In the genomic region with DNA sequence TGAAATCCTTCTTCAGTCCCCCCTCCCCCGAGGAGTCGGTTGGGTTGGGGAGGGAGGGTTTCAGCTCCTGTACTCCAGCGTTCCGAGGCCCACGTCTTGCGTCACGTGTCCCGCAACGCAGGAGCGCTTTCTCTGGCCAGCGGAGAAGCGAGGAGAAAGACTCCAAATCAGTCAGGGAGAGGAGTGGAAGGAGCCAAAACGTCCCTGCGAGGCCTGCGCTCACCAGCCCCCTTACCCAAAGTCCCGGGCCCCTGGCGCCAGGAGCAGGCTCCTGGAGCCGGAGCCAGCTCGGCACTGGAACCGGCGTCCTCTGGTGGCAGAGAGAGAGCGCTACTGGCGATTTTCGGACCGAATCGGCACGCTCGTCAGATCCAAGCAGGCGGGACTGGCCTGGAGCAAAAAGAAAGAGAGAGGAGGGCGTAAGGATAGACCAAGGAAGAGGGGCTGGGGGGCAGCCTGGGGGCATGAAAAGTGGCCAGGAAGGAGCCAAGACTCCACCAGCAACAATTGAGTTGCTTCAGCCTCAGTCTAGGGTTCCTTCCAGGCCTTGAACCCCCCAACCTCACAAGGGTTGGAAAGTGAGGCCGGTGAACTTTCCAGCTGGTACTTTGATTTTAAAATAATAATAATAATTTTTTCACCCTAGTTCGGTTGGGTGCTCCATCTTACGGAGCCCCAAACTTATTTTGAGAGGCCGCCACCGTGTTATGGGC, we compare ENCODE assay signal across 8 cellular contexts. TPM values are rescaled to one million over a fixed set of nuclear protein-coding genes. Genes with fewer than 3 reads are reported as not detected.
DNase-seq lines count a peak whose midpoint lies in the region; ATAC-seq, FAIRE-seq and TF ChIP-seq lines count a peak whose summit lies in the region.

A gene (plus strand): TSS at position 158 of the 713 bp plus-strand sequence.

- H3F3A ChIP-seq in GM23338 (replicated peaks; ENCODE audit: low read depth), result peaks cover 12% of the 10 kb centered on the region; the same call in 1 of the 2 replicates

- H3K4me1 ChIP-seq in A549 (no peaks in the 10 kb centered on the region), GM23338 (ENCODE audit: insufficient read depth) (peaks cover 37% of the 10 kb centered on the region)

- H3K27me3 ChIP-seq in GM23338 (ENCODE audit: insufficient read depth) (peaks cover 62% of the 10 kb centered on the region), WERI-Rb-1 (ENCODE audit: insufficient read depth, low read depth, severe bottlenecking) (peaks cover 64% of the 10 kb centered on the region)

- no peak for TF ChIP-seq POLR2A in A549 (IDR thresholded peaks at IDR 0.05; ENCODE audit: low read length)

- H4K20me1 ChIP-seq in GM23338 (replicated peaks; ENCODE audit: insufficient read depth), result peaks cover 5% of the 10 kb centered on the region; the same call in 1 of the 2 replicates

- H3K27ac Mint-ChIP-seq in GM23338, result peak within 1 kb of the TSS; percentile 76

- no peak for FAIRE-seq in A549 (lab: Jason Lieb, UNC)

- H3K9me3 Mint-ChIP-seq in GM23338, result no peaks in the 10 kb centered on the region; the same call in 2 of the 3 replicates

- WGBS in A549 (ENCODE audit: missing lambda C conversion rate), result 19% methylated on average over 33 of the region's 35 CpGs

- H3K9me2 ChIP-seq in GM23338 (ENCODE audit: insufficient read depth), result no peaks in the 10 kb centered on the region

- peaks cover 58% of the 10 kb centered on the region for H3K36me3 Mint-ChIP-seq in GM23338 (ENCODE audit: low read depth)

- POLR2A ChIA-PET in A549 (lab: Yijun Ruan, JAX), result no interaction called here

- H3K9me3 ChIP-seq in A549, result no peaks in the 10 kb centered on the region
- peaks cover 18% of the 10 kb centered on the region for H3K9me3 ChIP-seq in WERI-Rb-1 (ENCODE audit: severe bottlenecking)

- peak within 1 kb of the TSS; percentile 36; the same call in 2 of the 3 replicates for H3K4me3 ChIP-seq in A549
- H3K4me3 ChIP-seq in GM23338, result peak within 1 kb of the TSS; percentile 90
- peak within 1 kb of the TSS; percentile 54 for H3K4me3 ChIP-seq in WERI-Rb-1 (ENCODE audit: low read depth, low read length)

- H3K27ac ChIP-seq in A549, result peak within 1 kb of the TSS in 1 of 2 experiments; percentile 51; a peak in 1 of 6 replicates
- H3K27ac ChIP-seq in GM23338 (ENCODE audit: low read depth), result peak within 1 kb of the TSS; percentile 88; the same call in 1 of the 2 replicates
- H3K27ac ChIP-seq in WERI-Rb-1, result no peak within 1 kb of the TSS

- peak within 1 kb of the TSS; percentile 83 for H3K4me2 ChIP-seq in A549
- peak within 1 kb of the TSS; percentile 86 for H3K4me2 ChIP-seq in GM23338

- DNase-seq in A549 (ENCODE audit: low read depth in 1 of 2, low spot score in 1 of 2) (peak; percentile 62 to 72), GM23338 (ENCODE audit: low spot score) (peak; percentile 96), WERI-Rb-1 (peak; percentile 60), dedifferentiated amniotic fluid mesenchymal stem cell (ENCODE audit: extremely low spot score) (peak; percentile 36), kidney tubule cell (ENCODE audit: low spot score) (peak; percentile 59)
- DNase-seq in stimulated activated CD4-positive, alpha-beta T cell treated with anti-CD3 and anti-CD28 coated beads, Interleukin-1b, Interleukin-23, amount 100 ng/mL, for 4 hours (ENCODE audit: low read depth in 2 of 2), result peak; percentile 41 to 48

- H3K4me1 Mint-ChIP-seq in GM23338, result peaks cover 63% of the 10 kb centered on the region

- H3K4me3 Mint-ChIP-seq in GM23338, result peak within 1 kb of the TSS; percentile 83

- H2AFZ ChIP-seq in GM23338, result peak within 1 kb of the TSS; percentile 89

- CTCF ChIA-PET in A549 (lab: Yijun Ruan, JAX), result interaction anchor here (0.8 to 2.1 kb wide), 10 partner anchors 8 to 235 kb away, joined by 3 to 10 read pairs (median 4); no protein-coding TSS in a partner anchor

- TF ChIP-seq CTCF in A549 (IDR thresholded peaks at IDR 0.05), result peak; percentile 59
- TF ChIP-seq CTCF in GM23338 (conservative IDR thresholded peaks at IDR 0.05; ENCODE audit: low read depth in 2 of 2), result peak; percentile 70 to 82
- peak; percentile 82 for TF ChIP-seq CTCF in WERI-Rb-1 (IDR thresholded peaks at IDR 0.05; ENCODE audit: low read depth, low read length)

- H3K27me3 Mint-ChIP-seq in GM23338 (ENCODE audit: insufficient read depth, low read depth, poor library complexity), result peaks cover 65% of the 10 kb centered on the region

- 0 out of 2 replicates have a peak, but pooled peaks cover under 1% of the 10 kb centered on the region for H3K36me3 ChIP-seq in GM23338 (ENCODE audit: insufficient read depth)
- H3K36me3 ChIP-seq in WERI-Rb-1, result no peaks in the 10 kb centered on the region

- TF ChIP-seq RAD21 in A549 (conservative IDR thresholded peaks at IDR 0.05 in 1 of 2, IDR thresholded peaks at IDR 0.05 in 1 of 2), result peak; percentile 39 to 47; a peak in 4 of 5 replicates

- peaks cover 78% of the 10 kb centered on the region for H3K79me2 ChIP-seq in GM23338 (replicated peaks; ENCODE audit: insufficient read depth)

- TF ChIP-seq EP300 in A549 (IDR thresholded peaks at IDR 0.05), result no peak

- peak; percentile 81 to 94; a peak in 5 of 6 replicates for ATAC-seq in A549
- ATAC-seq in GM23338, result peak; percentile 45
- no peak for ATAC-seq in HG03196 (IDR thresholded peaks at IDR 0.05; ENCODE audit: unreplicated experiment)
- ATAC-seq in GM18519 (IDR thresholded peaks at IDR 0.05; ENCODE audit: low FRiP score, unreplicated experiment), result no peak

TF ChIP-seq in A549, 52 proteins besides CTCF, POLR2A, EP300 and RAD21 (continues in another document):
- TF ChIP-seq NPAS2 (CRISPR knock-in tag; IDR thresholded peaks at IDR 0.05; ENCODE audit: borderline replicate concordance) (no peak), JUNB (IDR thresholded peaks at IDR 0.05) (no peak), TFCP2L1 (CRISPR knock-in tag; IDR thresholded peaks at IDR 0.05) (no peak), FOXS1 (CRISPR knock-in tag; IDR thresholded peaks at IDR 0.05) (no peak)
- TF ChIP-seq, protein P1, sequence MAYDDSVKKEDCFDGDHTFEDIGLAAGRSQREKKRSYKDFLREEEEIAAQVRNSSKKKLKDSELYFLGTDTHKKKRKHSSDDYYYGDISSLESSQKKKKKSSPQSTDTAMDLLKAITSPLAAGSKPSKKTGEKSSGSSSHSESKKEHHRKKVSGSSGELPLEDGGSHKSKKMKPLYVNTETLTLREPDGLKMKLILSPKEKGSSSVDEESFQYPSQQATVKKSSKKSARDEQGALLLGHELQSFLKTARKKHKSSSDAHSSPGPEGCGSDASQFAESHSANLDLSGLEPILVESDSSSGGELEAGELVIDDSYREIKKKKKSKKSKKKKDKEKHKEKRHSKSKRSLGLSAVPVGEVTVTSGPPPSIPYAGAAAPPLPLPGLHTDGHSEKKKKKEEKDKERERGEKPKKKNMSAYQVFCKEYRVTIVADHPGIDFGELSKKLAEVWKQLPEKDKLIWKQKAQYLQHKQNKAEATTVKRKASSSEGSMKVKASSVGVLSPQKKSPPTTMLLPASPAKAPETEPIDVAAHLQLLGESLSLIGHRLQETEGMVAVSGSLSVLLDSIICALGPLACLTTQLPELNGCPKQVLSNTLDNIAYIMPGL (CRISPR knock-in tag; IDR thresholded peaks at IDR 0.05; ENCODE audit: borderline replicate concordance), result no peak
- TF ChIP-seq, protein P2, sequence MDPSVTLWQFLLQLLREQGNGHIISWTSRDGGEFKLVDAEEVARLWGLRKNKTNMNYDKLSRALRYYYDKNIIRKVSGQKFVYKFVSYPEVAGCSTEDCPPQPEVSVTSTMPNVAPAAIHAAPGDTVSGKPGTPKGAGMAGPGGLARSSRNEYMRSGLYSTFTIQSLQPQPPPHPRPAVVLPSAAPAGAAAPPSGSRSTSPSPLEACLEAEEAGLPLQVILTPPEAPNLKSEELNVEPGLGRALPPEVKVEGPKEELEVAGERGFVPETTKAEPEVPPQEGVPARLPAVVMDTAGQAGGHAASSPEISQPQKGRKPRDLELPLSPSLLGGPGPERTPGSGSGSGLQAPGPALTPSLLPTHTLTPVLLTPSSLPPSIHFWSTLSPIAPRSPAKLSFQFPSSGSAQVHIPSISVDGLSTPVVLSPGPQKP (IDR thresholded peaks at IDR 0.05; ENCODE audit: low read depth, low read length), result no peak

TF ChIP-seq in GM23338, 12 proteins besides CTCF, POLR2A, EP300 and RAD21 (continues in another document):
- TF ChIP-seq POLR2AphosphoS5 (IDR thresholded peaks at IDR 0.05; ENCODE audit: low read depth), result peak; percentile 33; the same call in 1 of the 2 replicates

RNA-seq across cellular contexts. Expression of the gene that starts here (rescaled TPM):
- polyA plus RNA-seq in A549 (2011; rRNA removed), result 534 and 738 TPM in 2 replicates
- polyA plus RNA-seq in A549 (2012; cell fraction: cytosol; rRNA removed), result 1,323 and 1,403 TPM in 2 replicates
- 944 and 1,281 TPM in 2 replicates for polyA plus RNA-seq in A549 (2012; cell fraction: nucleus; rRNA removed)
- polyA plus RNA-seq in A549 (2017; fragmentation: RNase III; extraction: RNeasy Plus Mini Kit Qiagen cat#74134 plus additional on column Dnase treatment), result 507 to 621 TPM (median 600 TPM) in 3 replicates
- polyA minus RNA-seq in A549 (2011; rRNA and poly(A)+ RNA removed), result 1,221 and 1,341 TPM in 2 replicates
- total RNA-seq in GM23338 (2014; rRNA removed; shearing (Covaris generic)), result 1,032 and 1,042 TPM in 2 replicates
- polyA plus RNA-seq in GM23338 (2016; fragmentation: Nextera tagmentation; extraction: Ambion mirVana), result 917 and 940 TPM in 2 replicates

Comparison
In these comparisons a context has a peak if more than half of its experiments do, and no peak if none do; other contexts are left out.
1. ATAC-seq: peak in A549 (2 of 2) and GM23338 (single experiment); none in HG03196 (single experiment) and GM18519 (single experiment).
2. DNase-seq: peak in every context shown above with its lines; median percentile 96 in GM23338; 67 in A549; 60 in WERI-Rb-1; 59 in kidney tubule cell; 44 in stimulated activated CD4-positive, alpha-beta T cell treated with anti-CD3 and anti-CD28 coated beads, Interleukin-1b, Interleukin-23, amount 100 ng/mL, for 4 hours; 36 in dedifferentiated amniotic fluid mesenchymal stem cell.
3. H3K4me3 ChIP-seq: peak in every context shown above with its lines; median percentile 90 in GM23338; 54 in WERI-Rb-1; 36 in A549.
4. Peak in every context shown above with its lines, with median percentiles within 50 percentile points of each other: CTCF ChIP-seq.